In genomic region chr1:118948351-118948750, GRCh38 we compare ENCODE assay signal across 21 cellular contexts. TPM values are rescaled to one million over a fixed set of nuclear protein-coding genes. Genes with fewer than 3 reads are reported as not detected.
"Had no signal": no experiment of that assay in that cellular context is flagged by ENCODE, and none has a peak within 500 bp of the region (broad histone marks: within the 10 kb centered on the region; RNA-seq: fewer than 3 reads in every experiment).

No MANE protein-coding gene starts in this region.

- DNase-seq: activated effector memory CD4-positive, alpha-beta T cell treated with anti-CD3 and anti-CD28 coated beads, Interleukin-2, amount 50 U/mL, for 16 hours; activated naive CD4-positive, alpha-beta T cell treated with anti-CD3 and anti-CD28 coated beads, Interleukin-2, amount 50 U/mL, for 16 hours; activated T-cell treated with anti-CD3 and anti-CD28 coated beads, Interleukin-2, amount 50 U/mL, for 72 hours; aorta; cerebellar nuclear complex; effector CD8-positive, alpha-beta T cell; hypothalamus; lower lobe of right lung; retina; small intestine; stimulated activated CD4-positive, alpha-beta T cell treated with anti-CD3 and anti-CD28 coated beads, Interleukin-15, amount 100 ng/mL, for 24 hours; stimulated activated CD4-positive, alpha-beta T cell treated with anti-CD3 and anti-CD28 coated beads, Interleukin-2, amount 100 ng/mL, for 48 hours; T-helper 1 cell; T-helper 9 cell had no signal

- ATAC-seq: activated T-cell treated with anti-CD3 and anti-CD28 coated beads, Interleukin-2, amount 50 U/mL, for 72 hours; lower lobe of right lung had no signal

- H3K4me3 ChIP-seq: breast epithelium, esophagus muscularis mucosa, lower lobe of right lung, tibial nerve, vagina had no signal

- H3K27ac ChIP-seq: esophagus muscularis mucosa, lower lobe of right lung, vagina had no signal

- H3K36me3 ChIP-seq: breast epithelium, esophagus muscularis mucosa, lower lobe of right lung, tibial nerve, vagina had no signal

- H3K27me3 ChIP-seq: breast epithelium, esophagus muscularis mucosa, tibial nerve, vagina had no signal

- H3K4me1 ChIP-seq: breast epithelium, esophagus muscularis mucosa, lower lobe of right lung, vagina had no signal

- FAIRE-seq: endothelial cell of umbilical vein, keratinocyte, small intestine had no signal

- H3K9me3 ChIP-seq: breast epithelium, esophagus muscularis mucosa, lower lobe of right lung, tibial nerve, vagina had no signal

RNA-seq across cellular contexts. Expression of gene TBX15, which starts 39.8 kb away (rescaled TPM):
- total RNA-seq: activated CD8-positive, alpha-beta memory T cell treated with anti-CD3 and anti-CD28 coated beads for 36 hours; endothelial cell of umbilical vein had no signal
- polyA plus RNA-seq: keratinocyte had no signal
